ENCODE assay signal across 2 cellular contexts in the genomic region with DNA sequence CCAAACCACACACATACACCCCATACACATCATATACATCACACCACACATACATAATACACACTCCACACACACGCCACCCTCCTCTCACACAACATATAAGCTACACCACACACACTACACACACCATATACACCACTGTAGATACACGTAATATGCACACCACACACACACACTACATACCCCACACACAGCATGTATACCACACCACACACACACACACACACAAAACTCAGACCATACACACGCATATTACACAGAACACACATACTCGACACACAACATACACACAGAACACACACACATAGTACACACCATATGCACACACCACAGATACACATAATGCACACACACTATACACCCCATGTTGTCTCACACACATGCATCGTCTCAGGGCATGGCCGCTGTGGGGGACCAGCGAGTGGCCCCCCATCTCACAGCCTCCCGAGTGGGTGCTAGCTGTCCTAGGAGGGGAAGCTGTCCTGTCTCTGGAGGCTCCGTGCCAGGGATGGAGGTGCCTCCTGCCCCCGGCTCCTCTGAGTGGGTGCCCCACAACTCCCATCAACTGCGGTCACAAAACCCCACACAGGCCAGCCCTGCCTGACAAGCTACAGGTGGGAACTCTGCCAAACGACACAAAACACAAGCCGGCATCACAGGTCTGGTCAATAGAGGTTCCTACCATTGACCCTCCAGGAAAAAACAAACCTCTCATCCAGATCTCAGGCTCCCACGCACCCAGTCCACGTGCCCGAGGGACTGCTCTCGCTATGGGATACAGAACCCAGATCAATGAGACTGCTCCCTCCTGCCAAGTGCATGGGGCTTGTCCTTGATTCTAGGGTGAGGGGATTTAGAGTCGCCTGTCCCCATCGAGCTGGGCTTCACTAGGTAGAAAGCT.
A peak's percentile ranks its signal among the peaks of the same experiment; 100 is the strongest.
TF ChIP-seq lines count a peak whose summit lies in the region.

No MANE protein-coding gene starts in this region.

TF ChIP-seq in K562, 482 proteins besides CTCF, POLR2A, EP300 and RAD21:
- TF ChIP-seq TSC22D4 (tag; IDR thresholded peaks at IDR 0.05) (peak; percentile 84; the same call in 1 of the 2 replicates), ZKSCAN1 (IDR thresholded peaks at IDR 0.05; ENCODE audit: low read depth, low read length) (no peak), CEBPB (tag; IDR thresholded peaks at IDR 0.05) (no peak), MXI1 (IDR thresholded peaks at IDR 0.05; ENCODE audit: low read depth, low read length) (no peak), ATF7 (IDR thresholded peaks at IDR 0.05) (no peak), ELF4 (CRISPR knock-in tag; IDR thresholded peaks at IDR 0.05) (peak; percentile 38; the same call in 1 of the 2 replicates), ARHGAP35 (IDR thresholded peaks at IDR 0.05; ENCODE audit: partially characterized antibody) (peak; percentile 8), TBP (optimal IDR thresholded peaks at IDR 0.05; ENCODE audit: low read depth, low read length) (no peak), NFATC3 (IDR thresholded peaks at IDR 0.05) (no peak), RFX5 (IDR thresholded peaks at IDR 0.05; ENCODE audit: low read depth, low read length) (no peak), ZFP91 (CRISPR knock-in tag; IDR thresholded peaks at IDR 0.05) (no peak), JUND (IDR thresholded peaks at IDR 0.05; ENCODE audit: borderline replicate concordance, low read depth, low read length) (no peak), JUND (tag; IDR thresholded peaks at IDR 0.05; ENCODE audit: borderline replicate concordance, low read depth, low read length) (no peak), IRF2 (CRISPR knock-in tag; IDR thresholded peaks at IDR 0.05) (0 out of 2 replicates have a peak, but pooled peaks have one; percentile 14)
- TF ChIP-seq, protein P1, sequence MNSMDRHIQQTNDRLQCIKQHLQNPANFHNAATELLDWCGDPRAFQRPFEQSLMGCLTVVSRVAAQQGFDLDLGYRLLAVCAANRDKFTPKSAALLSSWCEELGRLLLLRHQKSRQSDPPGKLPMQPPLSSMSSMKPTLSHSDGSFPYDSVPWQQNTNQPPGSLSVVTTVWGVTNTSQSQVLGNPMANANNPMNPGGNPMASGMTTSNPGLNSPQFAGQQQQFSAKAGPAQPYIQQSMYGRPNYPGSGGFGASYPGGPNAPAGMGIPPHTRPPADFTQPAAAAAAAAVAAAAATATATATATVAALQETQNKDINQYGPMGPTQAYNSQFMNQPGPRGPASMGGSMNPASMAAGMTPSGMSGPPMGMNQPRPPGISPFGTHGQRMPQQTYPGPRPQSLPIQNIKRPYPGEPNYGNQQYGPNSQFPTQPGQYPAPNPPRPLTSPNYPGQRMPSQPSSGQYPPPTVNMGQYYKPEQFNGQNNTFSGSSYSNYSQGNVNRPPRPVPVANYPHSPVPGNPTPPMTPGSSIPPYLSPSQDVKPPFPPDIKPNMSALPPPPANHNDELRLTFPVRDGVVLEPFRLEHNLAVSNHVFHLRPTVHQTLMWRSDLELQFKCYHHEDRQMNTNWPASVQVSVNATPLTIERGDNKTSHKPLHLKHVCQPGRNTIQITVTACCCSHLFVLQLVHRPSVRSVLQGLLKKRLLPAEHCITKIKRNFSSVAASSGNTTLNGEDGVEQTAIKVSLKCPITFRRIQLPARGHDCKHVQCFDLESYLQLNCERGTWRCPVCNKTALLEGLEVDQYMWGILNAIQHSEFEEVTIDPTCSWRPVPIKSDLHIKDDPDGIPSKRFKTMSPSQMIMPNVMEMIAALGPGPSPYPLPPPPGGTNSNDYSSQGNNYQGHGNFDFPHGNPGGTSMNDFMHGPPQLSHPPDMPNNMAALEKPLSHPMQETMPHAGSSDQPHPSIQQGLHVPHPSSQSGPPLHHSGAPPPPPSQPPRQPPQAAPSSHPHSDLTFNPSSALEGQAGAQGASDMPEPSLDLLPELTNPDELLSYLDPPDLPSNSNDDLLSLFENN (IDR thresholded peaks at IDR 0.05; ENCODE audit: low read depth in 2 of 2, low read length in 2 of 2), result no peak
- TF ChIP-seq, protein P2, sequence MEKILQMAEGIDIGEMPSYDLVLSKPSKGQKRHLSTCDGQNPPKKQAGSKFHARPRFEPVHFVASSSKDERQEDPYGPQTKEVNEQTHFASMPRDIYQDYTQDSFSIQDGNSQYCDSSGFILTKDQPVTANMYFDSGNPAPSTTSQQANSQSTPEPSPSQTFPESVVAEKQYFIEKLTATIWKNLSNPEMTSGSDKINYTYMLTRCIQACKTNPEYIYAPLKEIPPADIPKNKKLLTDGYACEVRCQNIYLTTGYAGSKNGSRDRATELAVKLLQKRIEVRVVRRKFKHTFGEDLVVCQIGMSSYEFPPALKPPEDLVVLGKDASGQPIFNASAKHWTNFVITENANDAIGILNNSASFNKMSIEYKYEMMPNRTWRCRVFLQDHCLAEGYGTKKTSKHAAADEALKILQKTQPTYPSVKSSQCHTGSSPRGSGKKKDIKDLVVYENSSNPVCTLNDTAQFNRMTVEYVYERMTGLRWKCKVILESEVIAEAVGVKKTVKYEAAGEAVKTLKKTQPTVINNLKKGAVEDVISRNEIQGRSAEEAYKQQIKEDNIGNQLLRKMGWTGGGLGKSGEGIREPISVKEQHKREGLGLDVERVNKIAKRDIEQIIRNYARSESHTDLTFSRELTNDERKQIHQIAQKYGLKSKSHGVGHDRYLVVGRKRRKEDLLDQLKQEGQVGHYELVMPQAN (IDR thresholded peaks at IDR 0.05; ENCODE audit: borderline replicate concordance), result peak; percentile 16; the same call in 1 of the 2 replicates
TF ChIP-seq in K562: peak in this region for 5.

TF ChIP-seq in HepG2, 621 proteins besides CTCF, POLR2A, EP300 and RAD21 (continues in another document):
- TF ChIP-seq ZNF616 (CRISPR knock-in tag; IDR thresholded peaks at IDR 0.05; ENCODE audit: low read depth) (no peak), NRL (CRISPR knock-in tag; IDR thresholded peaks at IDR 0.05; ENCODE audit: borderline replicate concordance) (no peak), NBN (conservative IDR thresholded peaks at IDR 0.05) (0 out of 2 replicates have a peak, but pooled peaks have one; percentile 17), NAIF1 (CRISPR knock-in tag; IDR thresholded peaks at IDR 0.05; ENCODE audit: borderline replicate concordance) (no peak), ZBTB2 (CRISPR knock-in tag; IDR thresholded peaks at IDR 0.05; ENCODE audit: low read depth) (no peak), PHF21A (CRISPR knock-in tag; IDR thresholded peaks at IDR 0.05) (no peak), TMF1 (CRISPR knock-in tag; IDR thresholded peaks at IDR 0.05; ENCODE audit: low read depth) (no peak), HOXD1 (CRISPR knock-in tag; IDR thresholded peaks at IDR 0.05) (no peak), FOXM1 (CRISPR knock-in tag; IDR thresholded peaks at IDR 0.05) (no peak), AGO2 (optimal IDR thresholded peaks at IDR 0.05; ENCODE audit: low read depth, low read length) (no peak), GABPA (IDR thresholded peaks at IDR 0.05; ENCODE audit: low read depth, low read length) (no peak), GABPA (CRISPR knock-in tag; IDR thresholded peaks at IDR 0.05; ENCODE audit: low read depth) (no peak), ZNF207 (IDR thresholded peaks at IDR 0.05; ENCODE audit: borderline replicate concordance) (0 out of 2 replicates have a peak, but pooled peaks have one; percentile 76), BCL6 (CRISPR knock-in tag; IDR thresholded peaks at IDR 0.05) (no peak), THRA (CRISPR knock-in tag; IDR thresholded peaks at IDR 0.05; ENCODE audit: borderline replicate concordance) (no peak)
- TF ChIP-seq, protein P3, sequence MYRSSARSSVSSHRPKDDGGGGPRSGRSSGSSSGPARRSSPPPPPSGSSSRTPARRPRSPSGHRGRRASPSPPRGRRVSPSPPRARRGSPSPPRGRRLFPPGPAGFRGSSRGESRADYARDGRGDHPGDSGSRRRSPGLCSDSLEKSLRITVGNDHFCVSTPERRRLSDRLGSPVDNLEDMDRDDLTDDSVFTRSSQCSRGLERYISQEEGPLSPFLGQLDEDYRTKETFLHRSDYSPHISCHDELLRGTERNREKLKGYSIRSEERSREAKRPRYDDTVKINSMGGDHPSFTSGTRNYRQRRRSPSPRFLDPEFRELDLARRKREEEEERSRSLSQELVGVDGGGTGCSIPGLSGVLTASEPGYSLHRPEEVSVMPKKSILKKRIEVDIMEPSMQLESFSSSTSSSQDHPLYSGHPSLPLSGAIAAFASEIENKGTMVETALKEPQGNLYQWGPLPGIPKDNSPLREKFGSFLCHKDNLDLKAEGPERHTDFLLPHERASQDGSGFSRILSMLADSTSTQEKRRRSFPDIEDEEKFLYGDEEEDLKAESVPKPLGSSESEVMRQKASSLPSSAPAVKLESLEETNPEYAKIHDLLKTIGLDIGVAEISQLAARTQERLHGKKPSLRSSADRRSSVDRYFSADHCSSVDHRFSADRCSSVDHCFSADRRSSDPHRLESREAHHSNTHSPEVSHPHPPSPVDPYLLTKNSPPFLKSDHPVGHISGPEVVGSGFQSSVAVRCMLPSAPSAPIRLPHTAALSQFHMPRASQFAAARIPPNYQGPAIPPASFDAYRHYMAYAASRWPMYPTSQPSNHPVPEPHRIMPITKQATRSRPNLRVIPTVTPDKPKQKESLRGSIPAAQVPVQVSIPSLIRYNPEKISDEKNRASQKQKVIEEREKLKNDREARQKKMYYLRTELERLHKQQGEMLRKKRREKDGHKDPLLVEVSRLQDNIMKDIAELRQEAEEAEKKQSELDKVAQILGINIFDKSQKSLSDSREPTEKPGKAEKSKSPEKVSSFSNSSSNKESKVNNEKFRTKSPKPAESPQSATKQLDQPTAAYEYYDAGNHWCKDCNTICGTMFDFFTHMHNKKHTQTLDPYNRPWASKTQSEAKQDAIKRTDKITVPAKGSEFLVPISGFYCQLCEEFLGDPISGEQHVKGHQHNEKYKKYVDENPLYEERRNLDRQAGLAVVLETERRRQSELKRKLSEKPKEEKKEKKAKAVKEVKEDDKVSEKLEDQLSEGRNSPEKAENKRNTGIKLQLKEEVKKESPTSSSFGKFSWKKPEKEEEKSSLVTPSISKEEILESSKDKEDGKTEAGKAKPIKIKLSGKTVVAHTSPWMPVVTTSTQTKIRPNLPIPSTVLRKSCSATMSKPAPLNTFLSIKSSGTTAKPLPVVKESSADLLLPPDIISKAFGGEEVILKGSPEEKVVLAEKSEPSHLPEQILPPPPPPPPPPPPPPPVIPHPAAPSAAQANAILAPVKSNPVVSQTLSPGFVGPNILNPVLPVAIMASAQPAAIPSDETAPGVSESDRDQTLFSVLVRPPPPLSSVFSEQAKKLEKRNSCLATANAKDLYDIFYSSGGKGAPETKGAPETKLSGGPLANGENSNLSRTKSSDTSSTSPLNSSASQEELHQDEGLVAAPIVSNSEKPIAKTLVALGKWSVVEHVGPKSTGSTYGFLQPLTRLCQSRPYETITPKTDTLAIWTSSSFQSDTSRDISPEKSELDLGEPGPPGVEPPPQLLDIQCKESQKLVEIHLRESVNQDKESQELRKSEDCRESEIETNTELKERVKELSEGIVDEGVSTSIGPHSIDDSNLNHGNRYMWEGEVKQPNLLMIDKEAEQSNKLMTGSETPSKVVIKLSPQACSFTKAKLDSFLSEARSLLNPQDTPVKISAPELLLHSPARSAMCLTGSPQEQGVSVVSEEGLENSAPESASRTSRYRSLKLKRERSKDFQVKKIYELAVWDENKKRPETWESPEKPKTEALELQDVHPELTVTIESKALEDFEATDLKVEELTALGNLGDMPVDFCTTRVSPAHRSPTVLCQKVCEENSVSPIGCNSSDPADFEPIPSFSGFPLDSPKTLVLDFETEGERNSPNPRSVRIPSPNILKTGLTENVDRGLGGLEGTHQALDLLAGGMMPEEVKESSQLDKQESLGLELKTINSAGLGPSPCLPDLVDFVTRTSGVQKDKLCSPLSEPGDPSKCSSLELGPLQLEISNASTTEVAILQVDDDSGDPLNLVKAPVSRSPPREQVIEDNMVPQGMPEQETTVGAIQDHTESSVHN (CRISPR knock-in tag; IDR thresholded peaks at IDR 0.05), result 0 out of 2 replicates have a peak, but pooled peaks have one; percentile 35
